Comparison of ENCODE assay signal across 8 cellular contexts in genomic region chr21:36134820-36135390, GRCh38. TPM values are rescaled to one million over a fixed set of nuclear protein-coding genes. Genes with fewer than 3 reads are reported as not detected.
DNase-seq lines count a peak whose midpoint lies in the region; ATAC-seq lines count a peak whose summit lies in the region.

Gene CBR3 (plus strand): TSS chr21:36135079. CDS start chr21:36135193, 114 bp downstream.

- peak; percentile 80 for ATAC-seq in sciatic nerve
- ATAC-seq in HG03025 (IDR thresholded peaks at IDR 0.05; ENCODE audit: low FRiP score, unreplicated experiment), result no peak
- ATAC-seq in HG03439 (IDR thresholded peaks at IDR 0.05; ENCODE audit: unreplicated experiment), result no peak

- no CpG with 5 or more reads among the region's 53 CpGs for WGBS in iPS DF 6.9 (ENCODE audit: insufficient coverage, insufficient read length)

- H3K4me1 ChIP-seq in iPS DF 6.9 (ENCODE audit: control insufficient read depth, insufficient read depth, low read length), result no peaks in the 10 kb centered on the region; the same call in 1 of the 2 replicates

- H3K4me3 ChIP-seq in iPS DF 6.9 (ENCODE audit: low read length), result peak within 1 kb of the TSS; percentile 37

- peaks cover 8% of the 10 kb centered on the region; the same call in 1 of the 2 replicates for H3K27me3 ChIP-seq in iPS DF 6.9 (ENCODE audit: control insufficient read depth, insufficient read depth, low read length)

- H3K36me3 ChIP-seq in iPS DF 6.9 (ENCODE audit: control insufficient read depth, insufficient read depth, low read length), result no peaks in the 10 kb centered on the region

- DNase-seq in NCI-H82 (lab: John Stamatoyannopoulos, UW), result peak; percentile 19
- no peak for DNase-seq in NCI-H82 treated with DMSO at 0.1 percent for 48 hours (lab: John Stamatoyannopoulos, UW; ENCODE audit: unreplicated experiment)
- DNase-seq in T follicular helper cell (ENCODE audit: low read depth), result peak; percentile 37
- DNase-seq in astrocyte of the hippocampus (ENCODE audit: low read depth, low spot score), result peak; percentile 71
- DNase-seq in iPS DF 6.9 (ENCODE audit: low read depth, low spot score), result no peak
- peak; percentile 88 for DNase-seq in sciatic nerve (ENCODE audit: low spot score)

- intact Hi-C loops in sciatic nerve (cut with DNase I), result no loop called here

- H3K9me3 ChIP-seq in iPS DF 6.9 (ENCODE audit: control insufficient read depth, insufficient read depth, low read length), result no peaks in the 10 kb centered on the region

- no peak within 1 kb of the TSS for H3K27ac ChIP-seq in iPS DF 6.9 (ENCODE audit: low read length)

RNA-seq across cellular contexts. Expression of gene CBR3, which starts in this region (rescaled TPM):
- 15.4 TPM for total RNA-seq in sciatic nerve

Comparison
In these comparisons a context has a peak if more than half of its experiments do, and no peak if none do; other contexts are left out.
1. DNase-seq: peak in NCI-H82 (single experiment), T follicular helper cell (single experiment), astrocyte of the hippocampus (single experiment) and sciatic nerve (single experiment); none in NCI-H82 treated with DMSO at 0.1 percent for 48 hours (single experiment) and iPS DF 6.9 (single experiment).